ENCODE assay signal across 8 cellular contexts in the genomic region with DNA sequence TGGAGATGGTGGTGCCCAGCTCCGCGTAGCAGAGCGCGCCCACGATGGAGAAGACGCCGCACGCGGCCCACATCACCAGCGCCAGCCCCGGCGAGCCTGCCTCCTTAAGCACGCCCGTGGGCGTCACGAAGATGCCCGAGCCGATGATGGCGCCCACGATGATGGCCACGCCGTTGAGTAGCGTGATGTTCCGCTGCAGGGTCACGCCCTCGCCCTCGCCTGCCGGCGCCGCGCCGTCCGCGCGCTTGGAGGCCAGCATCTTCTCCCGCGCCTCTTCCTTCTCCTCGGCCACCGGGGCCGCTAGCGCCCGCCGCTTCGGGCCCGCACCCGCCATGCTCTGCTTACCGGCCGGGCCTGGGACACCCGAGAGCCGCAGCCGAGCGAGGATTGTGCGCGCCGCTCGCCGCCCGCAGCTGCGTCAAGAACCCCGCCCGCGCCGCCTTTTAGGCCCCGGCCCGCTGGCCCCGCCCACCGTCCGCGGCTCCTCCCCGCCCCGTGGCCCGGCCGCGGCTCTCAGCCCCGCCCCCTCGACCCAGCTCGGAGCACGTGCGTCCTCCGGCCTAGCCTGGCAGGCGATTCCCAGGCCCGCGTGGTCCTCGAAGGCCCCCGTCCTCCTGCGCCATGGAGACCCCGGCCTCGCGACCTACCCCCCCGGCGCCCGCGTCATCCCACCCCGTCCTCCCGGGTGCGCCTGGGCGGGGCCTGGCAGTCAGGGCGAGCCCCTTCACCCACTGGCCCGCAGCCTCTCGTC. TPM values are rescaled to one million over a fixed set of nuclear protein-coding genes. Genes with fewer than 3 reads are reported as not detected.
DNase-seq lines count a peak whose midpoint lies in the region; ATAC-seq and FAIRE-seq lines count a peak whose summit lies in the region.
"Not testable (repeated sequence)": the region's sequence is repeated elsewhere in the genome, so short reads cannot be mapped to it uniquely, and the experiment has no call there.

No MANE protein-coding gene starts in this region.

- H3K4me3 ChIP-seq in CD4-positive, alpha-beta memory T cell (ENCODE audit: low read length in 2 of 2), result peak overlapping the region; percentile 29 to 89

- H3K9me3 Mint-ChIP-seq in CD4-positive, alpha-beta memory T cell, result not testable (repeated sequence)

- intact Hi-C loops in CD4-positive, alpha-beta memory T cell (cut with micrococcal nuclease), result loop anchor here (2.0 kb wide), 1 partner anchor 49 kb away; a partner anchor contains a TSS

- peak overlapping the region; percentile 88 to 96 (median 92) for H3K27ac Mint-ChIP-seq in CD4-positive, alpha-beta memory T cell

- POLR2A ChIA-PET in CD4-positive, alpha-beta memory T cell (lab: Charles Lee; ENCODE audit: partially characterized antibody), result interaction anchor here (0.7 to 1.4 kb wide), 4 partner anchors 50 to 360 kb away, joined by 3 to 6 read pairs (median 3); a partner anchor contains a TSS

- H3K4me1 ChIP-seq in CD4-positive, alpha-beta memory T cell (ENCODE audit: insufficient read depth, low read length), result not testable (repeated sequence)

- H3K36me3 Mint-ChIP-seq in CD4-positive, alpha-beta memory T cell, result not testable (repeated sequence)

- not testable (repeated sequence) for FAIRE-seq in RCC 7860 (lab: Jason Lieb, UNC)

- H3K4me1 Mint-ChIP-seq in CD4-positive, alpha-beta memory T cell, result peaks cover 6 to 29% (median 18%) of the 10 kb centered on the region in 4 donors

- not testable (repeated sequence) for H3K27me3 ChIP-seq in CD4-positive, alpha-beta memory T cell (ENCODE audit: insufficient read depth, low read length)

- ATAC-seq in GM21515 (IDR thresholded peaks at IDR 0.05; ENCODE audit: unreplicated experiment), result peak; percentile 35

- CTCF ChIA-PET in CD4-positive, alpha-beta memory T cell (lab: Charles Lee; ENCODE audit: partially characterized antibody), result not testable (repeated sequence)

- DNase-seq in CD4-positive, alpha-beta memory T cell, result peak; percentile 85 to 90 (median 89)
- peak; percentile 33 for DNase-seq in RCC 7860 (ENCODE audit: low spot score)
- DNase-seq in activated T-cell treated with anti-CD3 and anti-CD28 coated beads, Interleukin-2, amount 50 U/mL, for 1 hour, result peak; percentile 94
- not testable (repeated sequence) for DNase-seq in epithelial cell of prostate (ENCODE audit: low read depth, low spot score)
- DNase-seq in midbrain (lab: John Stamatoyannopoulos, UW), result peak; percentile 81
- DNase-seq in stimulated activated CD8-positive, alpha-beta memory T cell treated with anti-CD3 and anti-CD28 coated beads, Interleukin-12 subunit alpha, Interleukin-12 subunit beta, amount 100 ng/mL, for 24 hours (ENCODE audit: extremely low read depth), result peak; percentile 79

- H3K4me3 Mint-ChIP-seq in CD4-positive, alpha-beta memory T cell, result peak overlapping the region; percentile 87 to 99 (median 92)

- H3K27ac ChIP-seq in CD4-positive, alpha-beta memory T cell (ENCODE audit: low read depth, low read length), result peak overlapping the region; percentile 72
- H3K27ac ChIP-seq in KOPT-K1 (ENCODE audit: low read depth, low read length, poor library complexity, severe bottlenecking) (peak overlapping the region; percentile 85), epithelial cell of prostate (peak overlapping the region; percentile 65)

- not testable (repeated sequence) for H3K9me3 ChIP-seq in CD4-positive, alpha-beta memory T cell (ENCODE audit: control insufficient read depth in 1 of 2, low read length in 2 of 2); KOPT-K1 (ENCODE audit: insufficient read depth, low read length, poor library complexity, severe bottlenecking)

- H3K27me3 Mint-ChIP-seq in CD4-positive, alpha-beta memory T cell, result not testable (repeated sequence)

- H3K36me3 ChIP-seq in CD4-positive, alpha-beta memory T cell (ENCODE audit: insufficient read depth, low read length); KOPT-K1 (ENCODE audit: insufficient read depth, low read length): not testable (repeated sequence)

RNA-seq across cellular contexts. Expression of a gene that starts 49.6 kb away (rescaled TPM):
- total RNA-seq in CD4-positive, alpha-beta memory T cell, result 100 to 1,000 TPM; 168 to 175 TPM
- polyA plus RNA-seq in CD4-positive, alpha-beta memory T cell, result 100 to 1,000 TPM in 1 of 2 donors, 10 to 100 TPM in 1; 86.3 to 208 TPM
